ENCODE assay signal across 1 cellular context in the genomic region with DNA sequence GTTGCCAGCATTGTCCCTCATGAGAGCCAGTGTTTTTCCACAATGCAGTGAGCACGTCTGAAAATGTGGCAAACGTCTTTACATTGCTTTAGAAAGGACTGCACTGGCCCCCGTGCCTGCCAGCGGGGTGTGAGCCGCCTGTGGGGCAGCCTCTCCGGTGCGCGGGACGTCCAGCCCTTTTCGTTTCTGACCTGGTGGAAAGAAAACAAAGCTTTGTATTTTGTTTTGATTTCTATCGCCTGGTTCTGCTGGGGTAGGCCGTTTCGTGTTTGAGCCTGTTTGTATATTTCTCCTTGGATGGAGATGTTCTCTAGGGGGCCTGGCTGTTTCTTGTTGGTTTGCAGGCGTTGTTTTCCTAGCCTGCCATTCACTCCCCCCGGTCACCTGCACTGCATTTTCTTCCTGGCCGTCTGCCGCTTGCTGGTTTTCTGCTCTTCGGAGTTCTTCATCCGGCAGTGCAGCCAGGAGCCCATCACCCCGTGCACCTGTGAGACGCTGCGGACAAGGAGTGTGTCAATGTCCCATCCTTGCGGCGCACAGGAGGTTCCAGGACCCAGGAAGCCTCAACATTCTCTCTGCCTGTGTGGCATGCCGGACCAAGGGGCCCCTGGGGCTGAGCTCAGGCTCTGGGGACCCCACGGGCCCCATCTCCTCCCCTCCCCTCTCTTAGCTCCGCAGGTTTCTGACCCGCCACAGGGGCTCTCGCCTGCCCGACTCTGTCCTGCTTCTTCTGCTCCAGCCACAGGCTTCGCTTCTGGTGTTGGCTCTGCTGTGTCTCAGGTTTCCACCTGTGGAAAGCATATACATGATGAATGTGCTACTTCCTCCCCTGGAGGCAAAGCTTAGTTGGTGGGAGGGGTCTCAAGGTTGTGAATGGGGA.
TF ChIP-seq lines count a peak whose summit lies in the region.

No MANE protein-coding gene starts in this region.

TF ChIP-seq in A549, 52 proteins besides CTCF, POLR2A, EP300 and RAD21:
- TF ChIP-seq ZFP36 (IDR thresholded peaks at IDR 0.05; ENCODE audit: borderline replicate concordance, partially characterized antibody) (no peak), RARB (CRISPR knock-in tag; IDR thresholded peaks at IDR 0.05) (no peak), HDAC2 (IDR thresholded peaks at IDR 0.05) (no peak), EHF (CRISPR knock-in tag; IDR thresholded peaks at IDR 0.05) (no peak), HOXB5 (CRISPR knock-in tag; IDR thresholded peaks at IDR 0.05) (no peak), TFCP2L1 (CRISPR knock-in tag; IDR thresholded peaks at IDR 0.05) (no peak), JUNB (IDR thresholded peaks at IDR 0.05) (no peak), MAFK (IDR thresholded peaks at IDR 0.05; ENCODE audit: partially characterized antibody) (no peak), TP53 (CRISPR knock-in tag; IDR thresholded peaks at IDR 0.05) (no peak), HOXA7 (CRISPR knock-in tag; IDR thresholded peaks at IDR 0.05) (no peak)
- TF ChIP-seq, protein P1, sequence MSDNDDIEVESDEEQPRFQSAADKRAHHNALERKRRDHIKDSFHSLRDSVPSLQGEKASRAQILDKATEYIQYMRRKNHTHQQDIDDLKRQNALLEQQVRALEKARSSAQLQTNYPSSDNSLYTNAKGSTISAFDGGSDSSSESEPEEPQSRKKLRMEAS (IDR thresholded peaks at IDR 0.05), result no peak
TF ChIP-seq in A549: peak in this region for 0.
